12 cellular contexts compared by ENCODE assay signal in genomic region chrX:69136546-69137331, GRCh38. TPM values are rescaled to one million over a fixed set of nuclear protein-coding genes. Genes with fewer than 3 reads are reported as not detected.
A peak's percentile ranks its signal among the peaks of the same experiment; 100 is the strongest.
DNase-seq lines count a peak whose midpoint lies in the region; ATAC-seq and TF ChIP-seq lines count a peak whose summit lies in the region.
"Had no signal": no experiment of that assay in that cellular context is flagged by ENCODE, and none has a peak within 500 bp of the region (broad histone marks: within the 10 kb centered on the region; RNA-seq: fewer than 3 reads in every experiment).

No MANE protein-coding gene starts in this region.

- H3K27me3 Mint-ChIP-seq in activated CD4-positive, alpha-beta memory T cell treated with anti-CD3 and anti-CD28 coated beads for 36 hours, result peaks cover 4% of the 10 kb centered on the region
- peaks cover 27% of the 10 kb centered on the region for H3K27me3 Mint-ChIP-seq in stimulated activated memory B cell treated with anti-CD40 and anti-IgM and Interleukin-4, amounts not matched to agents 10 μg/mL and 1 μg/mL and 100 μg/mL, for 72 hours

- CTCF ChIA-PET in activated CD4-positive, alpha-beta memory T cell treated with anti-CD3 and anti-CD28 coated beads for 36 hours (lab: Charles Lee), result no interaction called here

- H3K27me3 ChIP-seq in GM23248 (replicated peaks; ENCODE audit: insufficient read depth) (no peaks in the 10 kb centered on the region), colonic mucosa (peaks cover 4% of the 10 kb centered on the region), sigmoid colon (no peaks in the 10 kb centered on the region)

- no peak for ATAC-seq in GM18873 (IDR thresholded peaks at IDR 0.05; ENCODE audit: low FRiP score, unreplicated experiment)
- no peak for ATAC-seq in stimulated activated memory B cell treated with anti-CD40 and anti-IgM and Interleukin-4, amounts not matched to agents 10 μg/mL and 1 μg/mL and 100 μg/mL, for 72 hours
- ATAC-seq: stimulated activated naive CD8-positive, alpha-beta T cell treated with anti-CD3 and anti-CD28 coated beads, Interleukin-15, Interleukin-2, amounts not matched to agents 100 U/mL and 50 U/mL, for 24 hours had no signal

- in situ Hi-C loops in GM23248 (cut with MboI) (no loop called here), KBM-7 (cut with MboI; ENCODE audit: low pct_unique_long_range_greater_than_20kb, low sequenced_read_pairs) (no loop called here)

- H3K4me3 ChIP-seq in GM23248 (no peak overlapping the region), colonic mucosa (no peak overlapping the region), sigmoid colon (peak overlapping the region; percentile 14 to 45 (median 37))

- no peak overlapping the region for H3K4me2 ChIP-seq in GM23248 (ENCODE audit: unreplicated experiment)

- TF ChIP-seq POLR2A in sigmoid colon (IDR thresholded peaks at IDR 0.05), result no peak

- H3K36me3 ChIP-seq in GM23248 (ENCODE audit: low read depth), result no peaks in the 10 kb centered on the region
- no peaks in the 10 kb centered on the region for H3K36me3 ChIP-seq in colonic mucosa
- H3K36me3 ChIP-seq in sigmoid colon, result no peaks in the 10 kb centered on the region

- WGBS in GM23248 (ENCODE audit: low coverage in 1 of 2, low lambda C conversion rate in 2 of 2, missing lambda C conversion rate in 2 of 2), 2 experiments, result 31 to 86% methylated on average over 8 to 36 of the region's 42 CpGs
- 16 to 24% methylated on average over 42 of the region's 42 CpGs for WGBS in sigmoid colon, 2 donors

- peak overlapping the region; percentile 63 for H3K9ac ChIP-seq in GM23248
- H3K9ac ChIP-seq in colonic mucosa (ENCODE audit: low read depth in 2 of 2, low read length in 2 of 2), result no peak overlapping the region

- no peaks in the 10 kb centered on the region for H4K20me1 ChIP-seq in GM23248 (ENCODE audit: insufficient read depth)

- H3K4me3 Mint-ChIP-seq in activated CD4-positive, alpha-beta memory T cell treated with anti-CD3 and anti-CD28 coated beads for 36 hours, result no peak overlapping the region
- no peak overlapping the region for H3K4me3 Mint-ChIP-seq in stimulated activated memory B cell treated with anti-CD40 and anti-IgM and Interleukin-4, amounts not matched to agents 10 μg/mL and 1 μg/mL and 100 μg/mL, for 72 hours
- H3K4me3 Mint-ChIP-seq: CD4-positive, CD25-positive, alpha-beta regulatory T cell had no signal

- no peaks in the 10 kb centered on the region for H3K79me2 ChIP-seq in GM23248 (ENCODE audit: insufficient read depth)

- H2AFZ ChIP-seq in GM23248, result peak overlapping the region; percentile 92

- TF ChIP-seq CTCF in colonic mucosa (IDR thresholded peaks at IDR 0.05) (no peak), sigmoid colon (IDR thresholded peaks at IDR 0.05) (no peak)

- no peaks in the 10 kb centered on the region for H3F3A ChIP-seq in GM23248 (ENCODE audit: insufficient read depth)

- intact Hi-C loops in colonic mucosa (cut with DNase I) (loop anchor here (10.0 kb wide), 1 partner anchor 148 kb away; no protein-coding TSS in a partner anchor), sigmoid colon (cut with DNase I) (loop anchor here (10.0 kb wide), 1 partner anchor 242 kb away; no protein-coding TSS in a partner anchor)
- intact Hi-C loops in activated CD4-positive, alpha-beta memory T cell treated with anti-CD3 and anti-CD28 coated beads for 36 hours (cut with micrococcal nuclease), result no loop called here

- POLR2A ChIA-PET in activated CD4-positive, alpha-beta memory T cell treated with anti-CD3 and anti-CD28 coated beads for 36 hours (lab: Charles Lee), result no interaction called here

- H3K4me1 Mint-ChIP-seq in activated CD4-positive, alpha-beta memory T cell treated with anti-CD3 and anti-CD28 coated beads for 36 hours (ENCODE audit: low read depth), result no peaks in the 10 kb centered on the region
- no peaks in the 10 kb centered on the region for H3K4me1 Mint-ChIP-seq in stimulated activated memory B cell treated with anti-CD40 and anti-IgM and Interleukin-4, amounts not matched to agents 10 μg/mL and 1 μg/mL and 100 μg/mL, for 72 hours

- peaks cover 17% of the 10 kb centered on the region for H3K4me1 ChIP-seq in GM23248 (ENCODE audit: insufficient read depth)
- H3K4me1 ChIP-seq in colonic mucosa, result no peaks in the 10 kb centered on the region
- peaks cover 0 to 16% (median 3%) of the 10 kb centered on the region in 4 donors for H3K4me1 ChIP-seq in sigmoid colon

- H3K9me2 ChIP-seq in GM23248 (ENCODE audit: insufficient read depth), result no peaks in the 10 kb centered on the region

- peak overlapping the region; percentile 57 for H3K27ac ChIP-seq in GM23248
- peak overlapping the region; percentile 32 for H3K27ac ChIP-seq in colonic mucosa
- H3K27ac ChIP-seq in sigmoid colon, result peak overlapping the region; percentile 31 to 70 (median 56)

- DNase-seq in GM23248, result no peak
- peak; percentile 26 for DNase-seq in colonic mucosa
- DNase-seq in iPS-NIHi7 (ENCODE audit: extremely low spot score), result peak; percentile 27
- DNase-seq in sigmoid colon, result peak; percentile 68
- no peak for DNase-seq in KBM-7
- no peak for DNase-seq in activated CD4-positive, alpha-beta memory T cell treated with anti-CD3 and anti-CD28 coated beads for 36 hours
- DNase-seq: CD4-positive, CD25-positive, alpha-beta regulatory T cell; effector CD8-positive, alpha-beta T cell; stimulated activated CD4-positive, alpha-beta T cell treated with anti-CD3 and anti-CD28 coated beads, Interleukin-12 subunit alpha, Interleukin-12 subunit beta, amount 100 ng/mL, for 4 hours; stimulated activated naive CD8-positive, alpha-beta T cell treated with anti-CD3 and anti-CD28 coated beads, Interleukin-15, Interleukin-2, amounts not matched to agents 100 U/mL and 50 U/mL, for 24 hours had no signal

- TF ChIP-seq EP300 in sigmoid colon (IDR thresholded peaks at IDR 0.05), result no peak

- H3K27ac Mint-ChIP-seq in activated CD4-positive, alpha-beta memory T cell treated with anti-CD3 and anti-CD28 coated beads for 36 hours, result no peak overlapping the region
- H3K27ac Mint-ChIP-seq in stimulated activated memory B cell treated with anti-CD40 and anti-IgM and Interleukin-4, amounts not matched to agents 10 μg/mL and 1 μg/mL and 100 μg/mL, for 72 hours, result no peak overlapping the region
- H3K27ac Mint-ChIP-seq: CD4-positive, CD25-positive, alpha-beta regulatory T cell had no signal

- no peaks in the 10 kb centered on the region for H3K9me3 Mint-ChIP-seq in activated CD4-positive, alpha-beta memory T cell treated with anti-CD3 and anti-CD28 coated beads for 36 hours
- no peaks in the 10 kb centered on the region for H3K9me3 Mint-ChIP-seq in stimulated activated memory B cell treated with anti-CD40 and anti-IgM and Interleukin-4, amounts not matched to agents 10 μg/mL and 1 μg/mL and 100 μg/mL, for 72 hours

- no peaks in the 10 kb centered on the region for H3K36me3 Mint-ChIP-seq in activated CD4-positive, alpha-beta memory T cell treated with anti-CD3 and anti-CD28 coated beads for 36 hours
- no peaks in the 10 kb centered on the region for H3K36me3 Mint-ChIP-seq in stimulated activated memory B cell treated with anti-CD40 and anti-IgM and Interleukin-4, amounts not matched to agents 10 μg/mL and 1 μg/mL and 100 μg/mL, for 72 hours
- H3K36me3 Mint-ChIP-seq: CD4-positive, CD25-positive, alpha-beta regulatory T cell had no signal

- no peaks in the 10 kb centered on the region for H3K9me3 ChIP-seq in GM23248 (ENCODE audit: low read depth)
- no peaks in the 10 kb centered on the region for H3K9me3 ChIP-seq in colonic mucosa
- no peaks in the 10 kb centered on the region for H3K9me3 ChIP-seq in sigmoid colon

RNA-seq across cellular contexts. Expression of gene PJA1, which starts 28.5 kb away (rescaled TPM):
- 25.2 and 26.6 TPM in 2 replicates for total RNA-seq in GM23248 (2014; rRNA removed; shearing (Covaris generic))
- 32.7 and 39.1 TPM in 2 replicates for polyA plus RNA-seq in GM23248 (2016; fragmentation: Nextera tagmentation; extraction: Ambion mirVana)
- 1 to 10 TPM; 9.3 to 9.8 TPM for total RNA-seq in colonic mucosa
- 10 to 100 TPM; 17.0 to 21.8 (median 19.1) TPM for total RNA-seq in sigmoid colon
- polyA plus RNA-seq in sigmoid colon, result 10 to 100 TPM in 1 of 3 donors, 1 to 10 TPM in 2; 5.3 to 10.6 (median 6.0) TPM
- 10 to 100 TPM; 20.7 to 22.1 TPM for total RNA-seq in activated CD4-positive, alpha-beta memory T cell treated with anti-CD3 and anti-CD28 coated beads for 36 hours

Comparison
In these comparisons a context has a peak if more than half of its experiments do, and no peak if none do; other contexts are left out.
1. DNase-seq: peak in colonic mucosa (single experiment), iPS-NIHi7 (single experiment) and sigmoid colon (single experiment); none in GM23248 (single experiment), KBM-7 (single experiment) and activated CD4-positive, alpha-beta memory T cell treated with anti-CD3 and anti-CD28 coated beads for 36 hours (single experiment).
2. H3K4me3 ChIP-seq: peak in sigmoid colon (4 of 4); none in GM23248 (single experiment) and colonic mucosa (single experiment).
3. Peak in every context shown above with its lines, with median percentiles within 50 percentile points of each other: H3K27ac ChIP-seq.